2 cellular contexts compared by ENCODE assay signal in the genomic region with DNA sequence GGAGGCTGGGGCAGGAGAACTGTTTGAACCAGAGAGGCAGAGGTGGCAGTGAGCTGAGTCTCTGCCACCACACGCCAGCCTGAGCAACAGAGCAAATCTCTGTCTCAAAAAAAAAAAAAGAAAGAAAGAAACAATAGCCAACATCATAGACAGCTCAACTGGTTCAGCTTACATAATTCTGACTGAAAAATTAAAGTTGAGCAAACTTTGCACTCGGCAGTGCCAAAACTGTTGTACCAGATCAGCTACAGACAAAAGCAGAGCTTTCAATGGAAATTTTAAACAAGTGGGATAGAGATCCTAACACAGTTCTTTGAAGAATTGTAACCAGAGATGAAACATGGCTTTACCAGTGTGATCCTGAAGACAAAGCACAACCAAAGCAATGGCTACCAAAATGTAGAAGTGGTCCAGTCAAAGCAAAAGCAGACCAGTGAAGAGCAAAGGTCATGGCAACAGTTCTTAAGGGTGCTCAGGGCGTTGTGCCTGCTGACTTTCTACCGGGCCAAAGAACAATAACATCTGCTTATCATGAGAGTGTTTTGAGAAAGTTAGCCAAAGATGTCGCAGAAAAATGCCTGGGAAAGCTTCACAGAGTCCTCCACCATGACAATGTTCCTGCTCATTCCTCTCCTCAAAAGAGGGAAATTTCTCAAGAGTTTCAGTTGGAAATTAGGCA.
TF ChIP-seq lines count a peak whose summit lies in the region.

No MANE protein-coding gene starts in this region.

TF ChIP-seq in IMR-90, 13 proteins besides CTCF, POLR2A, EP300 and RAD21:
- TF ChIP-seq ELK1 (IDR thresholded peaks at IDR 0.05; ENCODE audit: borderline replicate concordance, low read depth, low read length), result no peak

TF ChIP-seq in HepG2, 621 proteins besides CTCF, POLR2A, EP300 and RAD21:
- TF ChIP-seq ISL2 (CRISPR knock-in tag; IDR thresholded peaks at IDR 0.05), result no peak
- no peak for TF ChIP-seq RFX5 (IDR thresholded peaks at IDR 0.05; ENCODE audit: low read depth, low read length)
- no peak for TF ChIP-seq HNRNPH1 (optimal IDR thresholded peaks at IDR 0.05; ENCODE audit: low read depth, low read length)
- TF ChIP-seq ZNF615 (CRISPR knock-in tag; IDR thresholded peaks at IDR 0.05; ENCODE audit: borderline replicate concordance), result no peak
- TF ChIP-seq ZNF264 (CRISPR knock-in tag; IDR thresholded peaks at IDR 0.05), result no peak
- TF ChIP-seq ZNF788 (CRISPR knock-in tag; IDR thresholded peaks at IDR 0.05; ENCODE audit: borderline replicate concordance), result no peak
